Comparison of ENCODE assay signal across 1 cellular context in the genomic region with DNA sequence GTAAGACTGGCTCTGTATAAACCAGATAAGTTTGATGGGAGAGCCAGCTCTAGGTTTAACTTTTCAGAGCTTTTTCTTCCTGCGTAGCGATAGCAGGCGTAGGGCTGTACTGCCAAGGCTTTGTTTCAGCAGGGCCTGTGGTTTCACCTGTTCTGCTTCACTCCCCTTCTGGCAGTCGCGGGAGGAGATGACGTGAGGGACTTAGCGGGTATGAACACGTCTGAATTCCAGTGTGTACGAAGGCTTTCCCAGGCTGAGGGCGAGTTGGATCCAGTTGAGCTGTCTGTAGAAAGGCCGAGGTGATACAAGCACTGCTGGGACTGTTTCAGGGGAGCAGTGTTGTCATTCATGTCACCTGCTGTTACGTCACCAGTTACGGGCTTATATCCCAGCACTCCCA.
TF ChIP-seq lines count a peak whose summit lies in the region.

No MANE protein-coding gene starts in this region.

TF ChIP-seq in GM12878, 131 proteins besides CTCF, POLR2A, EP300 and RAD21:
- TF ChIP-seq ATF7 (IDR thresholded peaks at IDR 0.05; ENCODE audit: low read depth) (0 out of 2 replicates have a peak, but pooled peaks have one; percentile 9), RUNX3 (IDR thresholded peaks at IDR 0.05; ENCODE audit: low read length) (0 out of 2 replicates have a peak, but pooled peaks have one; percentile 18), SMAD5 (IDR thresholded peaks at IDR 0.05; ENCODE audit: low read depth) (no peak), GABPA (IDR thresholded peaks at IDR 0.05; ENCODE audit: low read depth) (no peak)
- TF ChIP-seq, protein P1, sequence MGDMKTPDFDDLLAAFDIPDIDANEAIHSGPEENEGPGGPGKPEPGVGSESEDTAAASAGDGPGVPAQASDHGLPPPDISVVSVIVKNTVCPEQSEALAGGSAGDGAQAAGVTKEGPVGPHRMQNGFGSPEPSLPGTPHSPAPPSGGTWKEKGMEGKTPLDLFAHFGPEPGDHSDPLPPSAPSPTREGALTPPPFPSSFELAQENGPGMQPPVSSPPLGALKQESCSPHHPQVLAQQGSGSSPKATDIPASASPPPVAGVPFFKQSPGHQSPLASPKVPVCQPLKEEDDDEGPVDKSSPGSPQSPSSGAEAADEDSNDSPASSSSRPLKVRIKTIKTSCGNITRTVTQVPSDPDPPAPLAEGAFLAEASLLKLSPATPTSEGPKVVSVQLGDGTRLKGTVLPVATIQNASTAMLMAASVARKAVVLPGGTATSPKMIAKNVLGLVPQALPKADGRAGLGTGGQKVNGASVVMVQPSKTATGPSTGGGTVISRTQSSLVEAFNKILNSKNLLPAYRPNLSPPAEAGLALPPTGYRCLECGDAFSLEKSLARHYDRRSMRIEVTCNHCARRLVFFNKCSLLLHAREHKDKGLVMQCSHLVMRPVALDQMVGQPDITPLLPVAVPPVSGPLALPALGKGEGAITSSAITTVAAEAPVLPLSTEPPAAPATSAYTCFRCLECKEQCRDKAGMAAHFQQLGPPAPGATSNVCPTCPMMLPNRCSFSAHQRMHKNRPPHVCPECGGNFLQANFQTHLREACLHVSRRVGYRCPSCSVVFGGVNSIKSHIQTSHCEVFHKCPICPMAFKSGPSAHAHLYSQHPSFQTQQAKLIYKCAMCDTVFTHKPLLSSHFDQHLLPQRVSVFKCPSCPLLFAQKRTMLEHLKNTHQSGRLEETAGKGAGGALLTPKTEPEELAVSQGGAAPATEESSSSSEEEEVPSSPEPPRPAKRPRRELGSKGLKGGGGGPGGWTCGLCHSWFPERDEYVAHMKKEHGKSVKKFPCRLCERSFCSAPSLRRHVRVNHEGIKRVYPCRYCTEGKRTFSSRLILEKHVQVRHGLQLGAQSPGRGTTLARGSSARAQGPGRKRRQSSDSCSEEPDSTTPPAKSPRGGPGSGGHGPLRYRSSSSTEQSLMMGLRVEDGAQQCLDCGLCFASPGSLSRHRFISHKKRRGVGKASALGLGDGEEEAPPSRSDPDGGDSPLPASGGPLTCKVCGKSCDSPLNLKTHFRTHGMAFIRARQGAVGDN (IDR thresholded peaks at IDR 0.05), result 0 out of 2 replicates have a peak, but pooled peaks have one; percentile 50
- TF ChIP-seq, protein P2, sequence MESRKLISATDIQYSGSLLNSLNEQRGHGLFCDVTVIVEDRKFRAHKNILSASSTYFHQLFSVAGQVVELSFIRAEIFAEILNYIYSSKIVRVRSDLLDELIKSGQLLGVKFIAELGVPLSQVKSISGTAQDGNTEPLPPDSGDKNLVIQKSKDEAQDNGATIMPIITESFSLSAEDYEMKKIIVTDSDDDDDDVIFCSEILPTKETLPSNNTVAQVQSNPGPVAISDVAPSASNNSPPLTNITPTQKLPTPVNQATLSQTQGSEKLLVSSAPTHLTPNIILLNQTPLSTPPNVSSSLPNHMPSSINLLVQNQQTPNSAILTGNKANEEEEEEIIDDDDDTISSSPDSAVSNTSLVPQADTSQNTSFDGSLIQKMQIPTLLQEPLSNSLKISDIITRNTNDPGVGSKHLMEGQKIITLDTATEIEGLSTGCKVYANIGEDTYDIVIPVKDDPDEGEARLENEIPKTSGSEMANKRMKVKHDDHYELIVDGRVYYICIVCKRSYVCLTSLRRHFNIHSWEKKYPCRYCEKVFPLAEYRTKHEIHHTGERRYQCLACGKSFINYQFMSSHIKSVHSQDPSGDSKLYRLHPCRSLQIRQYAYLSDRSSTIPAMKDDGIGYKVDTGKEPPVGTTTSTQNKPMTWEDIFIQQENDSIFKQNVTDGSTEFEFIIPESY (IDR thresholded peaks at IDR 0.05), result peak; percentile 73; the same call in 1 of the 2 replicates
- TF ChIP-seq, protein P3, sequence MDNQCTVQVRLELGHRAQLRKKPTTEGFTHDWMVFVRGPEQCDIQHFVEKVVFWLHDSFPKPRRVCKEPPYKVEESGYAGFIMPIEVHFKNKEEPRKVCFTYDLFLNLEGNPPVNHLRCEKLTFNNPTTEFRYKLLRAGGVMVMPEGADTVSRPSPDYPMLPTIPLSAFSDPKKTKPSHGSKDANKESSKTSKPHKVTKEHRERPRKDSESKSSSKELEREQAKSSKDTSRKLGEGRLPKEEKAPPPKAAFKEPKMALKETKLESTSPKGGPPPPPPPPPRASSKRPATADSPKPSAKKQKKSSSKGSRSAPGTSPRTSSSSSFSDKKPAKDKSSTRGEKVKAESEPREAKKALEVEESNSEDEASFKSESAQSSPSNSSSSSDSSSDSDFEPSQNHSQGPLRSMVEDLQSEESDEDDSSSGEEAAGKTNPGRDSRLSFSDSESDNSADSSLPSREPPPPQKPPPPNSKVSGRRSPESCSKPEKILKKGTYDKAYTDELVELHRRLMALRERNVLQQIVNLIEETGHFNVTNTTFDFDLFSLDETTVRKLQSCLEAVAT (IDR thresholded peaks at IDR 0.05), result 0 out of 2 replicates have a peak, but pooled peaks have one; percentile 33
